Comparison of ENCODE assay signal across 8 cellular contexts in the genomic region with DNA sequence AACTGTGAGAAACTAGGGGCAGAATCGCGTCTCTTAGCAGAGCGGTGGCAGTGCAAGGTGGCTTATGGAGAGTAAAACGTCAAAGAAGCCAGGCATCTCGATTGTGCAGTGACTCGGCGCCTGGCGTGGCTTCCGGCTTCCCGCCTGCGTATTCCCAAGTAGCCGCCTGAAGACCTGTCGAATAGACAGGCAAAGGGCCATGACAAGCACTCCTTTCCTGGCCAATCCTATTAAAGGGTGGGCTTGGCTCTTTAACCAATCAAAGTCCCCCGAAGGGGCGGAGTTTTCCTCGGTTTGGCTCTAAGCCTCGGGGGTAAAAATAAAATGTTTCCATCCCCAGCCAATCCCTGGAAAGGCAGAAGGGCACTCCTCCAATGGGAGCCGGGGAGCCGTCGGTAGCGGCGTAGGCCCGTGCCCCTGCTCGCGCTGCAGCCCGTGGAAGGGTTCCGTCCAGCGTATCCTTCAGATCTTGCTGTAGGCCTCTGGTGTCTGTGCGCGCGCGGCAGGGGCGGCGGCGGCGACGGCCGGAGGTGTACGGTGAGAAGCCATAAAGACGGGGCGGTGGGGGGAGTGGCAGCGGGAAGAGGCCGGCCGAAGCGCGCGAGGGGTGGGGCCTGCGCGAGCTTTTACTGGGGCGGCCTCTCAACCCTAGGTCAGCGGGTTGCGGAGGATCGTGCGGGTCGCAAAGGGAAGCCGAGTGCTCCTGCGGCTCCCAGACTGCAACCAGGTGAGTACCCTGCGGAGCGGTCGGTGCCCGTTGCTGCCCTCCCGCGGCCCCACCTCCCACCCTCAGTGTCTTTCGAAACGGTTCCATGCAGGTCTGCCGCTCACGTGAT. TPM values are rescaled to one million over a fixed set of nuclear protein-coding genes. Genes with fewer than 3 reads are reported as not detected.
A peak's percentile ranks its signal among the peaks of the same experiment; 100 is the strongest.
DNase-seq lines count a peak whose midpoint lies in the region; ATAC-seq, FAIRE-seq and TF ChIP-seq lines count a peak whose summit lies in the region.

A gene with protein sequence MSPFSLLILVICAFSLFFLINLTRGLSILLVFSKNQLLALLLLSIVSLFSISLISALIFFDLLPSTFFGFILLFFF (plus strand): TSS at position 395 of the 836 bp plus-strand sequence. CDS start 30,131 bp downstream, outside the sequence.

- peak within 1 kb of the TSS; percentile 82 to 91 for H3K27ac Mint-ChIP-seq in T-cell

- peaks cover 0 to 5% of the 10 kb centered on the region in 2 donors for H3K27me3 Mint-ChIP-seq in T-cell

- peak in 3 of 9 donors; percentile 6 to 23 (median 12) for TF ChIP-seq CTCF in heart right ventricle (IDR thresholded peaks at IDR 0.05)

- POLR2A ChIA-PET in T-cell (lab: Charles Lee), result no interaction called here

- no peaks in the 10 kb centered on the region for H3K36me3 Mint-ChIP-seq in T-cell

- DNase-seq in GM12892 (ENCODE audit: insufficient read length), result peak; percentile 66
- peak; percentile 98 for DNase-seq in NCI-H1436 (lab: John Stamatoyannopoulos, UW)
- peak; percentile 63 to 87 (median 77) for DNase-seq in T-cell
- DNase-seq in amniotic stem cell (lab: John Stamatoyannopoulos, UW), result peak; percentile 81
- DNase-seq in heart right ventricle, result peak; percentile 74 to 92
- peak; percentile 96 for DNase-seq in pons (ENCODE audit: low spot score)
- peak; percentile 91 for DNase-seq in ureter (ENCODE audit: low spot score)

- CTCF ChIA-PET in T-cell (lab: Charles Lee), result interaction anchor here in 1 of 2 donors (0.7 kb wide), 1 partner anchor 24 kb away, joined by 3 read pairs; no protein-coding TSS in a partner anchor

- H3K4me1 Mint-ChIP-seq in T-cell, result peaks cover 12 to 23% (median 19%) of the 10 kb centered on the region in 3 donors

- H3K36me3 ChIP-seq in heart right ventricle, result peaks cover 0 to 4% (median 0%) of the 10 kb centered on the region in 9 donors

- peak within 1 kb of the TSS; percentile 47 to 78 (median 72) for H3K4me3 ChIP-seq in heart right ventricle

- ATAC-seq in HG02798 (IDR thresholded peaks at IDR 0.05; ENCODE audit: poor library complexity, unreplicated experiment) (peak; percentile 86), T-cell (replicated peaks in 1 of 4) (peak; percentile 82 to 86 (median 84)), heart right ventricle (peak; percentile 89 to 97 (median 95))

- H3K27ac ChIP-seq in heart right ventricle, result peak within 1 kb of the TSS; percentile 65 to 90 (median 86)

- peaks cover 0 to 15% (median 8%) of the 10 kb centered on the region in 9 donors for H3K4me1 ChIP-seq in heart right ventricle

- intact Hi-C loops in heart right ventricle (cut with DNase I), result loop anchor here in 3 of 10 donors (1.0 to 10.0 kb wide), 4 partner anchors 21 to 131 kb away; partner anchors contain the start of gene KDM5C (in 1 of the 3)

- H3K4me3 Mint-ChIP-seq in T-cell, result peak within 1 kb of the TSS; percentile 82 to 89 (median 84)

- H3K27me3 ChIP-seq in heart right ventricle, result peaks cover 0 to 4% (median 0%) of the 10 kb centered on the region in 7 donors

- no peaks in the 10 kb centered on the region for H3K9me3 Mint-ChIP-seq in T-cell

- 0 to 1% methylated on average over 49 to 67 of the region's 67 CpGs for WGBS in heart right ventricle, 2 donors

- no peak; the same call in 1 of the 2 replicates for TF ChIP-seq POLR2A in GM12892 (IDR thresholded peaks at IDR 0.05; ENCODE audit: low read depth, low read length)

- H3K9me3 ChIP-seq in heart right ventricle, result no peaks in the 10 kb centered on the region

- peak; percentile 79 for FAIRE-seq in GM12892 (lab: Jason Lieb, UNC)

RNA-seq across cellular contexts. Expression of the gene that starts here (rescaled TPM):
- 7.9 TPM for polyA plus RNA-seq in GM12892 (2012; ENCODE audit: missing spikeins)
- total RNA-seq in T-cell, result 10 to 100 TPM; 14.9 to 21.2 (median 17.0) TPM
- 10 to 100 TPM in 2 of 10 donors, 1 to 10 TPM in 8; 2.7 to 11.5 (median 7.0) TPM for total RNA-seq in heart right ventricle
- 10 to 100 TPM in 1 of 2 donors, 1 to 10 TPM in 1; 2.1 to 12.6 TPM for polyA plus RNA-seq in heart right ventricle
- 34.1 TPM for total RNA-seq in ureter

Comparison
In these comparisons a context has a peak if more than half of its experiments do, and no peak if none do; other contexts are left out.
1. Peak in every context shown above with its lines: DNase-seq, ATAC-seq, H3K4me3 ChIP-seq and H3K27ac ChIP-seq.